Comparison of ENCODE assay signal across 18 cellular contexts in the genomic region with DNA sequence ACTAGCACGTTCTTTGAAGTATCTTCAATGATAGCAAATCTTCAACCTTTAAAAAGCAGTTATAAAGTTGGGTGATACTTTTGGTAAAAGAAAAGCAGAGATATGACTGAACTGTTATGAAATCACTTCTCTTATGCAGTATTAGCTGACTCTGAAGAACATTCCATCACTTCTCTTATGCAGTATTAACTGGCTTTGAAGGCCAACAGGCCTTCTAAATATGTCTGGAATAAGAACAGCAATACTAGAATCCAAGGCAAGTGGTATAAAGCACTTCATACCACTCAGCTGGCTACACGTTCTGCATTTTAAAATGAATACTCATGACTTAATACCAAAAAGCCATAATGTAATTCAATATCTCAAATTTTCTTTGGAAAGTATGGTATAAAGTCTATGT.
"Had no signal": no experiment of that assay in that cellular context is flagged by ENCODE, and none has a peak within 500 bp of the region (broad histone marks: within the 10 kb centered on the region; RNA-seq: fewer than 3 reads in every experiment).

No MANE protein-coding gene starts in this region.

- DNase-seq: effector memory CD4-positive, alpha-beta T cell; foreskin melanocyte; head of caudate nucleus; kidney glomerular epithelial cell; mucosa of descending colon; natural killer cell; ovary; sigmoid colon; small intestine; stimulated activated CD4-positive, alpha-beta T cell treated with anti-CD3 and anti-CD28 coated beads, Interleukin-12 subunit alpha, Interleukin-12 subunit beta, amount 100 ng/mL, for 4 hours; stimulated activated naive CD4-positive, alpha-beta T cell; stomach; substantia nigra; trophoblast cell had no signal

- H2AFZ ChIP-seq: hepatocyte had no signal

- H3K27me3 ChIP-seq: hepatocyte, ovary, right atrium auricular region, sigmoid colon, stomach had no signal

- H3K36me3 ChIP-seq: ovary had no signal

- FAIRE-seq: endometrium, urothelium cell line had no signal

- H3K27ac ChIP-seq: hepatocyte, ovary, right atrium auricular region, sigmoid colon, stomach had no signal

- H3K4me3 ChIP-seq: hepatocyte, mucosa of descending colon, ovary, right atrium auricular region, sigmoid colon, stomach had no signal

- H3K4me1 ChIP-seq: right atrium auricular region had no signal

- H3K9me3 ChIP-seq: mucosa of descending colon, ovary, right atrium auricular region, sigmoid colon, stomach had no signal

- H3K4me2 ChIP-seq: hepatocyte had no signal
